23 cellular contexts compared by ENCODE assay signal in genomic region chr21:32481875-32482408, GRCh38.
DNase-seq lines count a peak whose midpoint lies in the region; ATAC-seq and TF ChIP-seq lines count a peak whose summit lies in the region.
"Had no signal": no experiment of that assay in that cellular context is flagged by ENCODE, and none has a peak within 500 bp of the region (broad histone marks: within the 10 kb centered on the region; RNA-seq: fewer than 3 reads in every experiment).

No MANE protein-coding gene starts in this region.

- no peaks in the 10 kb centered on the region for H3K36me3 Mint-ChIP-seq in GM23338 (ENCODE audit: low read depth)

- no peak for TF ChIP-seq POLR2A in prostate gland (IDR thresholded peaks at IDR 0.05)

- ATAC-seq in GM23338, result peak; percentile 68
- ATAC-seq: GM12878 had no signal

- no peaks in the 10 kb centered on the region for H3K27me3 ChIP-seq in GM23338 (ENCODE audit: insufficient read depth)
- no peaks in the 10 kb centered on the region for H3K27me3 ChIP-seq in prostate gland (replicated peaks; ENCODE audit: insufficient read depth)
- no peaks in the 10 kb centered on the region for H3K27me3 ChIP-seq in MG63

- peaks cover 4% of the 10 kb centered on the region for H3K27me3 Mint-ChIP-seq in GM23338 (ENCODE audit: insufficient read depth, low read depth, poor library complexity)
- H3K27me3 Mint-ChIP-seq: CD4-positive, alpha-beta memory T cell had no signal

- H3K27ac ChIP-seq in GM23338 (ENCODE audit: low read depth) (no peak overlapping the region), prostate gland (peak overlapping the region; percentile 63 to 73)

- H3K36me3 ChIP-seq in GM23338 (ENCODE audit: insufficient read depth) (no peaks in the 10 kb centered on the region), prostate gland (no peaks in the 10 kb centered on the region), MG63 (no peaks in the 10 kb centered on the region)

- intact Hi-C loops in prostate gland (cut with DNase I), result no loop called here

- no peaks in the 10 kb centered on the region for H3K79me2 ChIP-seq in GM23338 (replicated peaks; ENCODE audit: insufficient read depth)

- H3K4me2 ChIP-seq in GM23338, result no peak overlapping the region

- 77% methylated on average over 9 of the region's 9 CpGs for WGBS in prostate gland

- peaks cover 26% of the 10 kb centered on the region for H3K4me1 Mint-ChIP-seq in GM23338

- H3K9me2 ChIP-seq in GM23338 (ENCODE audit: insufficient read depth), result no peaks in the 10 kb centered on the region; the same call in 1 of the 2 replicates

- no peak overlapping the region for H3K4me3 ChIP-seq in GM23338
- no peak overlapping the region for H3K4me3 ChIP-seq in epithelial cell of esophagus (ENCODE audit: low read length)
- no peak overlapping the region for H3K4me3 ChIP-seq in prostate gland
- no peak overlapping the region for H3K4me3 ChIP-seq in MG63
- H3K4me3 ChIP-seq: GM12878 had no signal

- H3K4me1 ChIP-seq in GM23338 (ENCODE audit: insufficient read depth) (peaks cover 9% of the 10 kb centered on the region), prostate gland (replicated peaks) (peaks cover under 1% of the 10 kb centered on the region)

- no peak for DNase-seq in GM23338 (ENCODE audit: low spot score)
- DNase-seq in NCI-H1436 treated with DMSO at 0.1 percent for 48 hours (lab: John Stamatoyannopoulos, UW), result peak; percentile 1
- peak; percentile 38 for DNase-seq in epithelial cell of esophagus (ENCODE audit: low read depth)
- no peak for DNase-seq in prostate gland (ENCODE audit: low spot score)
- no peak for DNase-seq in MG63
- no peak for DNase-seq in activated CD8-positive, alpha-beta memory T cell treated with anti-CD3 and anti-CD28 coated beads for 24 hours
- DNase-seq in mesenteric fat pad (ENCODE audit: low spot score), result no peak
- DNase-seq: C1 segment of cervical spinal cord; CD4-positive, alpha-beta memory T cell; COR-L47; EL; GDM1; Karpas-422; NCI-H1092 treated with DMSO at 0.1 percent for 48 hours; NCI-H146; NCI-H1930; NCI-H2107; NCI-H446 treated with DMSO at 0.1 percent for 48 hours; NCI-H526; NCI-H82; Right ventricle myocardium superior; RPMI8226 had no signal

- H3F3A ChIP-seq in GM23338 (replicated peaks; ENCODE audit: low read depth), result no peaks in the 10 kb centered on the region

- H3K9me3 ChIP-seq in prostate gland (no peaks in the 10 kb centered on the region), MG63 (no peaks in the 10 kb centered on the region)

- H3K9me3 Mint-ChIP-seq in GM23338, result no peaks in the 10 kb centered on the region
- H3K9me3 Mint-ChIP-seq: CD4-positive, alpha-beta memory T cell had no signal

- peak overlapping the region; percentile 56; the same call in 1 of the 2 replicates for H2AFZ ChIP-seq in GM23338

- no peaks in the 10 kb centered on the region for H4K20me1 ChIP-seq in GM23338 (replicated peaks; ENCODE audit: insufficient read depth)

- no peak overlapping the region for H3K4me3 Mint-ChIP-seq in GM23338
- H3K4me3 Mint-ChIP-seq: CD4-positive, alpha-beta memory T cell had no signal

- no peak for TF ChIP-seq CTCF in GM23338 (conservative IDR thresholded peaks at IDR 0.05; ENCODE audit: low read depth in 2 of 2)
- TF ChIP-seq CTCF in epithelial cell of esophagus (IDR thresholded peaks at IDR 0.05; ENCODE audit: insufficient read depth, low read depth, low read length, missing control alignments), result no peak
- TF ChIP-seq CTCF in prostate gland (IDR thresholded peaks at IDR 0.05), result no peak

- no peak overlapping the region for H3K27ac Mint-ChIP-seq in GM23338

TF ChIP-seq in GM23338, 12 proteins besides CTCF, POLR2A, EP300 and RAD21 (continues in another document):
- no peak for TF ChIP-seq POLR2AphosphoS5 (IDR thresholded peaks at IDR 0.05; ENCODE audit: low read depth)
- no peak for TF ChIP-seq CREB1 (CRISPR knock-in tag; IDR thresholded peaks at IDR 0.05; ENCODE audit: low read depth)
- TF ChIP-seq JUNB (IDR thresholded peaks at IDR 0.05; ENCODE audit: unreplicated experiment), result no peak
- no peak for TF ChIP-seq ZNF462 (CRISPR knock-in tag; IDR thresholded peaks at IDR 0.05)
- no peak for TF ChIP-seq NANOG (IDR thresholded peaks at IDR 0.05; ENCODE audit: borderline replicate concordance)
- TF ChIP-seq EZH2 (IDR thresholded peaks at IDR 0.05; ENCODE audit: low read depth, unreplicated experiment), result no peak
- TF ChIP-seq ZNF114 (CRISPR knock-in tag; IDR thresholded peaks at IDR 0.05), result no peak
- no peak for TF ChIP-seq REST (IDR thresholded peaks at IDR 0.05; ENCODE audit: unreplicated experiment)
- TF ChIP-seq STAT1 (IDR thresholded peaks at IDR 0.05; ENCODE audit: unreplicated experiment), result no peak

Comparison
In these comparisons a context has a peak if more than half of its experiments do, and no peak if none do; other contexts are left out.
1. DNase-seq: peak in NCI-H1436 treated with DMSO at 0.1 percent for 48 hours (single experiment) and epithelial cell of esophagus (single experiment); none in GM23338 (single experiment), prostate gland (single experiment), MG63 (single experiment), activated CD8-positive, alpha-beta memory T cell treated with anti-CD3 and anti-CD28 coated beads for 24 hours (single experiment) and mesenteric fat pad (single experiment).